ENCODE assay signal across 1 cellular context in the genomic region with DNA sequence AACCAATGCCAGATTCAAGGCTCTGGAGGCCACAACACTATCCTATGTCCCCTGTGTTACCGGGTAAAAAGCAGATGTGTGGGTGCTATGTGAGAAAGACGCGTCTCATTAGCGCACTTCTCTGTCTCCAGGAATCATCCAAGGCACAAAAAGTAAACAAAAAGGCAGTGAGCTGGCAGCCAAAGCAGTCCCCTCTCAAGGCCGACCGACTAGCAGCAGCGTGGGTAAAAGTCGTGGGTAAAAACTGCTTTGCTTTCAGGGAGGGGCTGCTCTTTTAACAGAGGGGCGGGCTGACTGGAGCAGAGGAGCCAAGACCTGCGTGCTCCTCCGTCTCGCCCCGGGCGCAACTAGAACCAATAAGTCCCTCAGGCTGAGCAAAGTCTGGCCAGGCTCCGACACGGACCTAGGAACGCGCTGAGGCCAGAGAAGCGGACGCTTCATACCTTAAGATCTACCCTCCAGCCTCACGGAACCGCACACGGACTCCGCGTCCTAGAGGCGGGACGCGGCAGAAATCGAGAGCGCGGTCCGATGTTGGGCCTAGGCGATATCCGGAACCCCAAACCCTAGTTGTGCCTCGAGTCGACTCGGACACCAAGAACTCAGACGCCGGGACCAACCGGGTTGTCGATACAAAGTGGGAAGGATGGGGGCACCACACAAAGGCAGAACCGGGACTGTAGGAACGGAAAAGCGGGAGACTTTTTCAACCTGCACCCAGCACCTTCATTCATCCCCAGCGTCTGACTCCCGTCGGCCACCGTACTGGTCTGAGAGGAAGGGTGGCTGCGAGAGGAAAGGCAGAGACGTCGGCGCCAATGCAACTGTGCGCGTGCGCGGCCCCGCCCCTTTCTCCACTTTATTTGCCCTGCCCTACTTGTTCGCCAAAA.
TF ChIP-seq lines count a peak whose summit lies in the region.

A gene with protein sequence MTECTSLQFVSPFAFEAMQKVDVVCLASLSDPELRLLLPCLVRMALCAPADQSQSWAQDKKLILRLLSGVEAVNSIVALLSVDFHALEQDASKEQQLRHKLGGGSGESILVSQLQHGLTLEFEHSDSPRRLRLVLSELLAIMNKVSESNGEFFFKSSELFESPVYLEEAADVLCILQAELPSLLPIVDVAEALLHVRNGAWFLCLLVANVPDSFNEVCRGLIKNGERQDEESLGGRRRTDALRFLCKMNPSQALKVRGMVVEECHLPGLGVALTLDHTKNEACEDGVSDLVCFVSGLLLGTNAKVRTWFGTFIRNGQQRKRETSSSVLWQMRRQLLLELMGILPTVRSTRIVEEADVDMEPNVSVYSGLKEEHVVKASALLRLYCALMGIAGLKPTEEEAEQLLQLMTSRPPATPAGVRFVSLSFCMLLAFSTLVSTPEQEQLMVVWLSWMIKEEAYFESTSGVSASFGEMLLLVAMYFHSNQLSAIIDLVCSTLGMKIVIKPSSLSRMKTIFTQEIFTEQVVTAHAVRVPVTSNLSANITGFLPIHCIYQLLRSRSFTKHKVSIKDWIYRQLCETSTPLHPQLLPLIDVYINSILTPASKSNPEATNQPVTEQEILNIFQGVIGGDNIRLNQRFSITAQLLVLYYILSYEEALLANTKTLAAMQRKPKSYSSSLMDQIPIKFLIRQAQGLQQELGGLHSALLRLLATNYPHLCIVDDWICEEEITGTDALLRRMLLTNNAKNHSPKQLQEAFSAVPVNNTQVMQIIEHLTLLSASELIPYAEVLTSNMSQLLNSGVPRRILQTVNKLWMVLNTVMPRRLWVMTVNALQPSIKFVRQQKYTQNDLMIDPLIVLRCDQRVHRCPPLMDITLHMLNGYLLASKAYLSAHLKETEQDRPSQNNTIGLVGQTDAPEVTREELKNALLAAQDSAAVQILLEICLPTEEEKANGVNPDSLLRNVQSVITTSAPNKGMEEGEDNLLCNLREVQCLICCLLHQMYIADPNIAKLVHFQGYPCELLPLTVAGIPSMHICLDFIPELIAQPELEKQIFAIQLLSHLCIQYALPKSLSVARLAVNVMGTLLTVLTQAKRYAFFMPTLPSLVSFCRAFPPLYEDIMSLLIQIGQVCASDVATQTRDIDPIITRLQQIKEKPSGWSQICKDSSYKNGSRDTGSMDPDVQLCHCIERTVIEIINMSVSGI (minus strand): TSS at position 772 of the 890 bp plus-strand sequence. CDS start 1,338 bp downstream, outside the sequence.

TF ChIP-seq in HepG2, 621 proteins besides CTCF, POLR2A, EP300 and RAD21 (continues in another document):
- TF ChIP-seq TBP (CRISPR knock-in tag; IDR thresholded peaks at IDR 0.05), result no peak
- no peak for TF ChIP-seq MYNN (CRISPR knock-in tag; IDR thresholded peaks at IDR 0.05; ENCODE audit: low read depth)
- peak; percentile 69 for TF ChIP-seq ZNF552 (CRISPR knock-in tag; IDR thresholded peaks at IDR 0.05; ENCODE audit: borderline replicate concordance)
- peak; percentile 91 for TF ChIP-seq KMT2B (CRISPR knock-in tag; IDR thresholded peaks at IDR 0.05)
- peak; percentile 89 for TF ChIP-seq ZSCAN25 (CRISPR knock-in tag; IDR thresholded peaks at IDR 0.05)
- TF ChIP-seq MXI1 (IDR thresholded peaks at IDR 0.05; ENCODE audit: borderline replicate concordance, low read depth, low read length), result peak; percentile 53; the same call in 1 of the 3 replicates
- peak; percentile 88 for TF ChIP-seq REPIN1 (CRISPR knock-in tag; IDR thresholded peaks at IDR 0.05; ENCODE audit: borderline replicate concordance, low read depth)
- TF ChIP-seq DMAP1 (CRISPR knock-in tag; IDR thresholded peaks at IDR 0.05), result peak; percentile 86; the same call in 1 of the 2 replicates
- peak; percentile 63 for TF ChIP-seq MEF2D (CRISPR knock-in tag; IDR thresholded peaks at IDR 0.05)
- 0 out of 2 replicates have a peak, but pooled peaks have one; percentile 34 for TF ChIP-seq ZFP36L1 (CRISPR knock-in tag; IDR thresholded peaks at IDR 0.05)
- peak; percentile 89; the same call in 1 of the 2 replicates for TF ChIP-seq ZNF251 (CRISPR knock-in tag; IDR thresholded peaks at IDR 0.05)
- TF ChIP-seq, protein P1, sequence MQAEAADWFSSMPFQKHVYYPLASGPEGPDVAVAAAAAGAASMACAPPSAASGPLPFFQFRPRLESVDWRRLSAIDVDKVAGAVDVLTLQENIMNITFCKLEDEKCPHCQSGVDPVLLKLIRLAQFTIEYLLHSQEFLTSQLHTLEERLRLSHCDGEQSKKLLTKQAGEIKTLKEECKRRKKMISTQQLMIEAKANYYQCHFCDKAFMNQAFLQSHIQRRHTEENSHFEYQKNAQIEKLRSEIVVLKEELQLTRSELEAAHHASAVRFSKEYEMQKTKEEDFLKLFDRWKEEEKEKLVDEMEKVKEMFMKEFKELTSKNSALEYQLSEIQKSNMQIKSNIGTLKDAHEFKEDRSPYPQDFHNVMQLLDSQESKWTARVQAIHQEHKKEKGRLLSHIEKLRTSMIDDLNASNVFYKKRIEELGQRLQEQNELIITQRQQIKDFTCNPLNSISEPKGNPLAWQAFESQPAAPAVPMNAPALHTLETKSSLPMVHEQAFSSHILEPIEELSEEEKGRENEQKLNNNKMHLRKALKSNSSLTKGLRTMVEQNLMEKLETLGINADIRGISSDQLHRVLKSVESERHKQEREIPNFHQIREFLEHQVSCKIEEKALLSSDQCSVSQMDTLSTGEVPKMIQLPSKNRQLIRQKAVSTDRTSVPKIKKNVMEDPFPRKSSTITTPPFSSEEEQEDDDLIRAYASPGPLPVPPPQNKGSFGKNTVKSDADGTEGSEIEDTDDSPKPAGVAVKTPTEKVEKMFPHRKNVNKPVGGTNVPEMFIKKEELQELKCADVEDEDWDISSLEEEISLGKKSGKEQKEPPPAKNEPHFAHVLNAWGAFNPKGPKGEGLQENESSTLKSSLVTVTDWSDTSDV (CRISPR knock-in tag; IDR thresholded peaks at IDR 0.05), result peak; percentile 94
- TF ChIP-seq NR2F2 (IDR thresholded peaks at IDR 0.05; ENCODE audit: borderline replicate concordance, low read depth), result no peak
- TF ChIP-seq, protein P2, sequence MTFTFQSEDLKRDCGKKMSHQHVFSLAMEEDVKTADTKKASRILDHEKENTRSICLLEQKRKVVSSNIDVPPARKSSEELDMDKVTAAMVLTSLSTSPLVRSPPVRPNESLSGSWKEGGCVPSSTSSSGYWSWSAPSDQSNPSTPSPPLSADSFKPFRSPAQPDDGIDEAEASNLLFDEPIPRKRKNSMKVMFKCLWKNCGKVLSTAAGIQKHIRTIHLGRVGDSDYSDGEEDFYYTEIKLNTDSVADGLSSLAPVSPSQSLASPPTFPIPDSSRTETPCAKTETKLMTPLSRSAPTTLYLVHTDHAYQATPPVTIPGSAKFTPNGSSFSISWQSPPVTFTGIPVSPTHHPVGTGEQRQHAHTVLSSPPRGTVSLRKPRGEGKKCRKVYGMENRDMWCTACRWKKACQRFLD (CRISPR knock-in tag; IDR thresholded peaks at IDR 0.05; ENCODE audit: borderline replicate concordance), result peak; percentile 85
- TF ChIP-seq RXRA (CRISPR knock-in tag; IDR thresholded peaks at IDR 0.05), result peak; percentile 68; the same call in 1 of the 2 replicates
- peak; percentile 43; the same call in 1 of the 2 replicates for TF ChIP-seq ESRRA (CRISPR knock-in tag; IDR thresholded peaks at IDR 0.05; ENCODE audit: low read depth)
- peak; percentile 93; the same call in 1 of the 2 replicates for TF ChIP-seq ZNF788 (CRISPR knock-in tag; IDR thresholded peaks at IDR 0.05; ENCODE audit: borderline replicate concordance)
- TF ChIP-seq, protein P3, sequence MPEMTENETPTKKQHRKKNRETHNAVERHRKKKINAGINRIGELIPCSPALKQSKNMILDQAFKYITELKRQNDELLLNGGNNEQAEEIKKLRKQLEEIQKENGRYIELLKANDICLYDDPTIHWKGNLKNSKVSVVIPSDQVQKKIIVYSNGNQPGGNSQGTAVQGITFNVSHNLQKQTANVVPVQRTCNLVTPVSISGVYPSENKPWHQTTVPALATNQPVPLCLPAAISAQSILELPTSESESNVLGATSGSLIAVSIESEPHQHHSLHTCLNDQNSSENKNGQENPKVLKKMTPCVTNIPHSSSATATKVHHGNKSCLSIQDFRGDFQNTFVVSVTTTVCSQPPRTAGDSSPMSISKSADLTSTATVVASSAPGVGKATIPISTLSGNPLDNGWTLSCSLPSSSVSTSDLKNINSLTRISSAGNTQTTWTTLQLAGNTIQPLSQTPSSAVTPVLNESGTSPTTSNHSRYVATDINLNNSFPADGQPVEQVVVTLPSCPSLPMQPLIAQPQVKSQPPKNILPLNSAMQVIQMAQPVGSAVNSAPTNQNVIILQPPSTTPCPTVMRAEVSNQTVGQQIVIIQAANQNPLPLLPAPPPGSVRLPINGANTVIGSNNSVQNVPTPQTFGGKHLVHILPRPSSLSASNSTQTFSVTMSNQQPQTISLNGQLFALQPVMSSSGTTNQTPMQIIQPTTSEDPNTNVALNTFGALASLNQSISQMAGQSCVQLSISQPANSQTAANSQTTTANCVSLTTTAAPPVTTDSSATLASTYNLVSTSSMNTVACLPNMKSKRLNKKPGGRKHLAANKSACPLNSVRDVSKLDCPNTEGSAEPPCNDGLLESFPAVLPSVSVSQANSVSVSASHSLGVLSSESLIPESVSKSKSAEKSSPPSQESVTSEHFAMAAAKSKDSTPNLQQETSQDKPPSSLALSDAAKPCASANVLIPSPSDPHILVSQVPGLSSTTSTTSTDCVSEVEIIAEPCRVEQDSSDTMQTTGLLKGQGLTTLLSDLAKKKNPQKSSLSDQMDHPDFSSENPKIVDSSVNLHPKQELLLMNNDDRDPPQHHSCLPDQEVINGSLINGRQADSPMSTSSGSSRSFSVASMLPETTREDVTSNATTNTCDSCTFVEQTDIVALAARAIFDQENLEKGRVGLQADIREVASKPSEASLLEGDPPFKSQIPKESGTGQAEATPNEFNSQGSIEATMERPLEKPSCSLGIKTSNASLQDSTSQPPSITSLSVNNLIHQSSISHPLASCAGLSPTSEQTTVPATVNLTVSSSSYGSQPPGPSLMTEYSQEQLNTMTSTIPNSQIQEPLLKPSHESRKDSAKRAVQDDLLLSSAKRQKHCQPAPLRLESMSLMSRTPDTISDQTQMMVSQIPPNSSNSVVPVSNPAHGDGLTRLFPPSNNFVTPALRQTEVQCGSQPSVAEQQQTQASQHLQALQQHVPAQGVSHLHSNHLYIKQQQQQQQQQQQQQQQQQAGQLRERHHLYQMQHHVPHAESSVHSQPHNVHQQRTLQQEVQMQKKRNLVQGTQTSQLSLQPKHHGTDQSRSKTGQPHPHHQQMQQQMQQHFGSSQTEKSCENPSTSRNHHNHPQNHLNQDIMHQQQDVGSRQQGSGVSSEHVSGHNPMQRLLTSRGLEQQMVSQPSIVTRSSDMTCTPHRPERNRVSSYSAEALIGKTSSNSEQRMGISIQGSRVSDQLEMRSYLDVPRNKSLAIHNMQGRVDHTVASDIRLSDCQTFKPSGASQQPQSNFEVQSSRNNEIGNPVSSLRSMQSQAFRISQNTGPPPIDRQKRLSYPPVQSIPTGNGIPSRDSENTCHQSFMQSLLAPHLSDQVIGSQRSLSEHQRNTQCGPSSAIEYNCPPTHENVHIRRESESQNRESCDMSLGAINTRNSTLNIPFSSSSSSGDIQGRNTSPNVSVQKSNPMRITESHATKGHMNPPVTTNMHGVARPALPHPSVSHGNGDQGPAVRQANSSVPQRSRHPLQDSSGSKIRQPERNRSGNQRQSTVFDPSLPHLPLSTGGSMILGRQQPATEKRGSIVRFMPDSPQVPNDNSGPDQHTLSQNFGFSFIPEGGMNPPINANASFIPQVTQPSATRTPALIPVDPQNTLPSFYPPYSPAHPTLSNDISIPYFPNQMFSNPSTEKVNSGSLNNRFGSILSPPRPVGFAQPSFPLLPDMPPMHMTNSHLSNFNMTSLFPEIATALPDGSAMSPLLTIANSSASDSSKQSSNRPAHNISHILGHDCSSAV (CRISPR knock-in tag; IDR thresholded peaks at IDR 0.05; ENCODE audit: borderline replicate concordance), result no peak
- no peak for TF ChIP-seq U2AF2 (IDR thresholded peaks at IDR 0.05; ENCODE audit: low read depth, low read length)
- no peak for TF ChIP-seq ZNF30 (CRISPR knock-in tag; IDR thresholded peaks at IDR 0.05)
- TF ChIP-seq, protein P4, sequence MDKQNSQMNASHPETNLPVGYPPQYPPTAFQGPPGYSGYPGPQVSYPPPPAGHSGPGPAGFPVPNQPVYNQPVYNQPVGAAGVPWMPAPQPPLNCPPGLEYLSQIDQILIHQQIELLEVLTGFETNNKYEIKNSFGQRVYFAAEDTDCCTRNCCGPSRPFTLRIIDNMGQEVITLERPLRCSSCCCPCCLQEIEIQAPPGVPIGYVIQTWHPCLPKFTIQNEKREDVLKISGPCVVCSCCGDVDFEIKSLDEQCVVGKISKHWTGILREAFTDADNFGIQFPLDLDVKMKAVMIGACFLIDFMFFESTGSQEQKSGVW (CRISPR knock-in tag; IDR thresholded peaks at IDR 0.05; ENCODE audit: borderline replicate concordance), result no peak
- TF ChIP-seq CHD2 (IDR thresholded peaks at IDR 0.05; ENCODE audit: low read depth, low read length), result no peak
- TF ChIP-seq ZNF713 (CRISPR knock-in tag; IDR thresholded peaks at IDR 0.05), result peak; percentile 91; the same call in 1 of the 2 replicates
- TF ChIP-seq, protein P5, sequence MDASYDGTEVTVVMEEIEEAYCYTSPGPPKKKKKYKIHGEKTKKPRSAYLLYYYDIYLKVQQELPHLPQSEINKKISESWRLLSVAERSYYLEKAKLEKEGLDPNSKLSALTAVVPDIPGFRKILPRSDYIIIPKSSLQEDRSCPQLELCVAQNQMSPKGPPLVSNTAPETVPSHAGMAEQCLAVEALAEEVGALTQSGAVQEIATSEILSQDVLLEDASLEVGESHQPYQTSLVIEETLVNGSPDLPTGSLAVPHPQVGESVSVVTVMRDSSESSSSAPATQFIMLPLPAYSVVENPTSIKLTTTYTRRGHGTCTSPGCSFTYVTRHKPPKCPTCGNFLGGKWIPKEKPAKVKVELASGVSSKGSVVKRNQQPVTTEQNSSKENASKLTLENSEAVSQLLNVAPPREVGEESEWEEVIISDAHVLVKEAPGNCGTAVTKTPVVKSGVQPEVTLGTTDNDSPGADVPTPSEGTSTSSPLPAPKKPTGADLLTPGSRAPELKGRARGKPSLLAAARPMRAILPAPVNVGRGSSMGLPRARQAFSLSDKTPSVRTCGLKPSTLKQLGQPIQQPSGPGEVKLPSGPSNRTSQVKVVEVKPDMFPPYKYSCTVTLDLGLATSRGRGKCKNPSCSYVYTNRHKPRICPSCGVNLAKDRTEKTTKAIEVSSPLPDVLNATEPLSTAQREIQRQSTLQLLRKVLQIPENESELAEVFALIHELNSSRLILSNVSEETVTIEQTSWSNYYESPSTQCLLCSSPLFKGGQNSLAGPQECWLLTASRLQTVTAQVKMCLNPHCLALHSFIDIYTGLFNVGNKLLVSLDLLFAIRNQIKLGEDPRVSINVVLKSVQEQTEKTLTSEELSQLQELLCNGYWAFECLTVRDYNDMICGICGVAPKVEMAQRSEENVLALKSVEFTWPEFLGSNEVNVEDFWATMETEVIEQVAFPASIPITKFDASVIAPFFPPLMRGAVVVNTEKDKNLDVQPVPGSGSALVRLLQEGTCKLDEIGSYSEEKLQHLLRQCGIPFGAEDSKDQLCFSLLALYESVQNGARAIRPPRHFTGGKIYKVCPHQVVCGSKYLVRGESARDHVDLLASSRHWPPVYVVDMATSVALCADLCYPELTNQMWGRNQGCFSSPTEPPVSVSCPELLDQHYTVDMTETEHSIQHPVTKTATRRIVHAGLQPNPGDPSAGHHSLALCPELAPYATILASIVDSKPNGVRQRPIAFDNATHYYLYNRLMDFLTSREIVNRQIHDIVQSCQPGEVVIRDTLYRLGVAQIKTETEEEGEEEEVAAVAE (CRISPR knock-in tag; IDR thresholded peaks at IDR 0.05; ENCODE audit: borderline replicate concordance), result peak; percentile 78
- TF ChIP-seq ZNF124 (CRISPR knock-in tag; IDR thresholded peaks at IDR 0.05), result no peak; the same call in 1 of the 2 replicates
- TF ChIP-seq IRX3 (CRISPR knock-in tag; IDR thresholded peaks at IDR 0.05; ENCODE audit: borderline replicate concordance, low read depth), result no peak
- TF ChIP-seq FOXJ3 (CRISPR knock-in tag; IDR thresholded peaks at IDR 0.05; ENCODE audit: borderline replicate concordance), result no peak
- peak; percentile 98 for TF ChIP-seq ZNF782 (CRISPR knock-in tag; IDR thresholded peaks at IDR 0.05; ENCODE audit: borderline replicate concordance)
- TF ChIP-seq ZKSCAN1 (IDR thresholded peaks at IDR 0.05; ENCODE audit: low read length), result peak; percentile 60; the same call in 1 of the 2 replicates
- TF ChIP-seq SRY (CRISPR knock-in tag; IDR thresholded peaks at IDR 0.05), result peak; percentile 49; the same call in 1 of the 2 replicates
